22 cellular contexts compared by ENCODE assay signal in genomic region chr13:93279982-93280381, GRCh38. TPM values are rescaled to one million over a fixed set of nuclear protein-coding genes. Genes with fewer than 3 reads are reported as not detected.
"Had no signal": no experiment of that assay in that cellular context is flagged by ENCODE, and none has a peak within 500 bp of the region (broad histone marks: within the 10 kb centered on the region; RNA-seq: fewer than 3 reads in every experiment).

No MANE protein-coding gene starts in this region.

- ATAC-seq: activated T-cell treated with anti-CD3 and anti-CD28 coated beads, Interleukin-2, amount 50 U/mL, for 4 hours; gastrocnemius medialis; left cardiac atrium; right cardiac atrium; stimulated activated naive CD8-positive, alpha-beta T cell treated with anti-CD3 and anti-CD28 coated beads, Interleukin-15, Interleukin-2, amounts not matched to agents 100 U/mL and 50 U/mL, for 24 hours had no signal

- H3K27ac Mint-ChIP-seq: activated naive CD4-positive, alpha-beta T cell treated with anti-CD3 and anti-CD28 coated beads for 36 hours; activated T-helper 2 cell treated with anti-CD3 and anti-CD28 coated beads, Interferon-gamma antibody, Interleukin-2, Interleukin-4, amounts not matched to agents 10 μg/mL and 5 μg/mL and 100 μg/mL, durations not matched to agents 14 hours and 24 hours and 36 hours; endodermal cell; nephron progenitor cell had no signal

- H3K4me1 ChIP-seq: esophagus squamous epithelium, gastrocnemius medialis, parathyroid adenoma, tibial artery had no signal

- H3K27ac ChIP-seq: cardiac muscle cell, esophagus squamous epithelium, gastrocnemius medialis, parathyroid adenoma, tibial artery had no signal

- H3K4me3 ChIP-seq: cardiac muscle cell, esophagus squamous epithelium, gastrocnemius medialis, tibial artery had no signal

- H2AFZ ChIP-seq: parathyroid adenoma had no signal

- H3K27me3 ChIP-seq: cardiac muscle cell, esophagus squamous epithelium, gastrocnemius medialis, tibial artery had no signal

- H3K79me2 ChIP-seq: parathyroid adenoma had no signal

- H3K4me3 Mint-ChIP-seq: activated naive CD4-positive, alpha-beta T cell treated with anti-CD3 and anti-CD28 coated beads for 36 hours; activated T-cell treated with anti-CD3 and anti-CD28 coated beads, Interleukin-2, amount 50 U/mL, for 4 hours; endodermal cell; nephron progenitor cell had no signal

- H3K9ac ChIP-seq: parathyroid adenoma had no signal

- DNase-seq: activated CD8-positive, alpha-beta memory T cell treated with anti-CD3 and anti-CD28 coated beads for 24 hours; activated CD8-positive, alpha-beta memory T cell treated with anti-CD3 and anti-CD28 coated beads, Interleukin-2, amount 50 U/mL, for 4 hours; activated naive CD4-positive, alpha-beta T cell treated with anti-CD3 and anti-CD28 coated beads for 36 hours; activated T-cell treated with anti-CD3 and anti-CD28 coated beads, Interleukin-2, amount 50 U/mL, for 4 hours; cortex of kidney; endodermal cell; esophagus squamous epithelium; gastrocnemius medialis; hippocampal formation; islet precursor cell; left cardiac atrium; mesenchymal stem cell; nephron progenitor cell; right cardiac atrium; stimulated activated CD4-positive, alpha-beta T cell treated with anti-CD3 and anti-CD28 coated beads, Interleukin-12 subunit alpha, Interleukin-12 subunit beta, amount 100 ng/mL, for 4 hours; stimulated activated CD4-positive, alpha-beta T cell treated with anti-CD3 and anti-CD28 coated beads, Interleukin-4, amount 100 ng/mL, for 4 hours; stimulated activated naive CD8-positive, alpha-beta T cell treated with anti-CD3 and anti-CD28 coated beads, Interleukin-15, Interleukin-2, amounts not matched to agents 100 U/mL and 50 U/mL, for 24 hours; substantia nigra; tibial artery had no signal

- H3K36me3 ChIP-seq: cardiac muscle cell, esophagus squamous epithelium, gastrocnemius medialis, tibial artery had no signal

- H3K9me3 Mint-ChIP-seq: activated naive CD4-positive, alpha-beta T cell treated with anti-CD3 and anti-CD28 coated beads for 36 hours; activated T-cell treated with anti-CD3 and anti-CD28 coated beads, Interleukin-2, amount 50 U/mL, for 4 hours; activated T-helper 2 cell treated with anti-CD3 and anti-CD28 coated beads, Interferon-gamma antibody, Interleukin-2, Interleukin-4, amounts not matched to agents 10 μg/mL and 5 μg/mL and 100 μg/mL, durations not matched to agents 14 hours and 24 hours and 36 hours; endodermal cell; nephron progenitor cell had no signal

- H3K9me3 ChIP-seq: esophagus squamous epithelium, gastrocnemius medialis, tibial artery had no signal

RNA-seq across cellular contexts. Expression of gene GPC6, which starts 53.4 kb away (rescaled TPM):
- total RNA-seq: activated naive CD4-positive, alpha-beta T cell treated with anti-CD3 and anti-CD28 coated beads for 36 hours; activated T-helper 2 cell treated with anti-CD3 and anti-CD28 coated beads, Interferon-gamma antibody, Interleukin-2, Interleukin-4, amounts not matched to agents 10 μg/mL and 5 μg/mL and 100 μg/mL, durations not matched to agents 14 hours and 24 hours and 36 hours had no signal
